In genomic region chr5:7364226-7364875, GRCh38 we compare ENCODE assay signal across 23 cellular contexts. TPM values are rescaled to one million over a fixed set of nuclear protein-coding genes. Genes with fewer than 3 reads are reported as not detected.
"Had no signal": no experiment of that assay in that cellular context is flagged by ENCODE, and none has a peak within 500 bp of the region (broad histone marks: within the 10 kb centered on the region; RNA-seq: fewer than 3 reads in every experiment).

No MANE protein-coding gene starts in this region.

- H3K9me3 Mint-ChIP-seq: type B pancreatic cell had no signal

- H3K4me3 Mint-ChIP-seq: mesothelial cell of epicardium; natural killer cell treated with Interleukin-12 subunit alpha and Interleukin-12 subunit beta and Interleukin-15 and Interleukin-18, amount 100 ng/mL, for 72 hours; stimulated activated effector memory CD8-positive, alpha-beta T cell treated with anti-CD3 and anti-CD28 coated beads, Interleukin-12 subunit alpha, Interleukin-12 subunit beta, amount 100 ng/mL, for 72 hours; type B pancreatic cell had no signal

- H3K4me1 ChIP-seq: parathyroid adenoma, right lobe of liver, suprapubic skin, thyroid gland had no signal

- H3K27ac ChIP-seq: coronary artery, hepatocyte, parathyroid adenoma, psoas muscle, right lobe of liver, suprapubic skin, thyroid gland had no signal

- H3K27ac Mint-ChIP-seq: mesothelial cell of epicardium; natural killer cell treated with Interleukin-12 subunit alpha and Interleukin-12 subunit beta and Interleukin-15 and Interleukin-18, amount 100 ng/mL, for 72 hours; stimulated activated effector memory CD8-positive, alpha-beta T cell treated with anti-CD3 and anti-CD28 coated beads, Interleukin-12 subunit alpha, Interleukin-12 subunit beta, amount 100 ng/mL, for 72 hours; type B pancreatic cell had no signal

- H3K9me3 ChIP-seq: psoas muscle, right lobe of liver, suprapubic skin, thyroid gland had no signal

- ATAC-seq: left lobe of liver; natural killer cell treated with Interleukin-12 subunit alpha and Interleukin-12 subunit beta and Interleukin-15 and Interleukin-18, amount 100 ng/mL, for 72 hours; psoas muscle; right lobe of liver; stimulated activated effector memory CD8-positive, alpha-beta T cell treated with anti-CD3 and anti-CD28 coated beads, Interleukin-12 subunit alpha, Interleukin-12 subunit beta, amount 100 ng/mL, for 72 hours; stimulated activated naive CD8-positive, alpha-beta T cell treated with anti-CD3 and anti-CD28 coated beads, Interleukin-15, Interleukin-2, amounts not matched to agents 100 U/mL and 50 U/mL, for 24 hours had no signal

- H3K79me2 ChIP-seq: hepatocyte, parathyroid adenoma had no signal

- H3K27me3 ChIP-seq: hepatocyte, right lobe of liver, suprapubic skin, thyroid gland had no signal

- H3K4me3 ChIP-seq: coronary artery, hepatocyte, psoas muscle, right lobe of liver, suprapubic skin, thyroid gland had no signal

- H3K4me1 Mint-ChIP-seq: mesothelial cell of epicardium; stimulated activated effector memory CD8-positive, alpha-beta T cell treated with anti-CD3 and anti-CD28 coated beads, Interleukin-12 subunit alpha, Interleukin-12 subunit beta, amount 100 ng/mL, for 72 hours had no signal

- H3K36me3 Mint-ChIP-seq: mesothelial cell of epicardium; natural killer cell treated with Interleukin-12 subunit alpha and Interleukin-12 subunit beta and Interleukin-15 and Interleukin-18, amount 100 ng/mL, for 72 hours; stimulated activated effector memory CD8-positive, alpha-beta T cell treated with anti-CD3 and anti-CD28 coated beads, Interleukin-12 subunit alpha, Interleukin-12 subunit beta, amount 100 ng/mL, for 72 hours; type B pancreatic cell had no signal

- H3K4me2 ChIP-seq: hepatocyte had no signal

- H2AFZ ChIP-seq: hepatocyte, parathyroid adenoma had no signal

- FAIRE-seq: urothelium cell line had no signal

- DNase-seq: effector CD4-positive, alpha-beta T cell; foreskin melanocyte; head of caudate nucleus; islet precursor cell; occipital lobe; psoas muscle; retina; right lobe of liver; stimulated activated CD4-positive, alpha-beta T cell treated with anti-CD3 and anti-CD28 coated beads, Interleukin-4, amount 100 ng/mL, for 1 hour; stimulated activated CD8-positive, alpha-beta memory T cell treated with anti-CD3 and anti-CD28 coated beads, Interleukin-4, amount 100 ng/mL, for 48 hours; stimulated activated naive CD8-positive, alpha-beta T cell treated with anti-CD3 and anti-CD28 coated beads, Interleukin-15, Interleukin-2, amounts not matched to agents 100 U/mL and 50 U/mL, for 24 hours; thyroid gland had no signal

- H3K36me3 ChIP-seq: right lobe of liver, suprapubic skin, thyroid gland had no signal

- H3K27me3 Mint-ChIP-seq: natural killer cell treated with Interleukin-12 subunit alpha and Interleukin-12 subunit beta and Interleukin-15 and Interleukin-18, amount 100 ng/mL, for 72 hours had no signal

- H3K9ac ChIP-seq: parathyroid adenoma had no signal

RNA-seq across cellular contexts. Expression of gene ADCY2, which starts 31.6 kb away (rescaled TPM):
- total RNA-seq: dermis microvascular lymphatic vessel endothelial cell; natural killer cell treated with Interleukin-12 subunit alpha and Interleukin-12 subunit beta and Interleukin-15 and Interleukin-18, amount 100 ng/mL, for 72 hours had no signal
